ENCODE assay signal across 11 cellular contexts in the genomic region with DNA sequence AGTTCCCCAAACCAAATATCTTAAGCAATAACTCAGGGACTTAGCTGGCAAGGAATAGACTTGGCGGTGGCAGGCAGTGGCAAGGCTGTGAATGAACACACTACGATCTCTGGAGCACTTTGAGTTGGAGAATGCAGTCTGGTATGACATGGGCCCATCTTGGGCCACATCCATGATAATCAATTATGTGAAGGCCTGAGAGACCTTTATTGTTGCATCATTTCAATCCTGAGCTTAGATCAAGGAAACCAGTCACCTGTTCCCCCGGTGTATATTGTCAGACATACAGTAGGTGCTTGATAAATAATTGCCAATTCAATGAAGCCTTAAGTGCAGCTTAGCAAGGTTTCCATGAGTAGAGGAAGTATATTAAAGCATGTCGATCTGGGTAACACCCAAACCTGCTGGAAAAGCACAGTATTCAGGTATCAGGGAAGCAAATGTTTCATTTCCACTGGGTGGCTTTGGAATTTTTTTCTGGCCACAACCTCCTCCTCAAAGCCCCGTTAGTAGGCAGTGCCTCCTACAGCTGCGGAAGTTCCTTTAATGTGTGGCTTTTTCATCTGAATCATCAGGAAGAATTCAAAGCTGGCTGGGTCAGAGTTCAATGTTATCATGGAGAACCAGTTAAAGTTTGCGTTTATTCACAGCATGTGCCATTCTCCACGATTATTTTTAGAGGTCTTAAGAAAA. TPM values are rescaled to one million over a fixed set of nuclear protein-coding genes. Genes with fewer than 3 reads are reported as not detected.
A peak's percentile ranks its signal among the peaks of the same experiment; 100 is the strongest.
DNase-seq lines count a peak whose midpoint lies in the region; ATAC-seq and TF ChIP-seq lines count a peak whose summit lies in the region.
"Had no signal": no experiment of that assay in that cellular context is flagged by ENCODE, and none has a peak within 500 bp of the region (broad histone marks: within the 10 kb centered on the region; RNA-seq: fewer than 3 reads in every experiment).

No MANE protein-coding gene starts in this region.

- no peaks in the 10 kb centered on the region for H3K9me3 Mint-ChIP-seq in activated CD8-positive, alpha-beta T cell treated with anti-CD3 and anti-CD28 coated beads, Interleukin-2, amount 10 ng/mL, durations not matched to agents 7 days and 5 days (ENCODE audit: insufficient read depth)

- H3K4me3 Mint-ChIP-seq in activated CD8-positive, alpha-beta T cell treated with anti-CD3 and anti-CD28 coated beads, Interleukin-2, amount 10 ng/mL, durations not matched to agents 7 days and 5 days: peak overlapping the region; percentile 38

- H3K4me3 ChIP-seq in left lung (no peak overlapping the region), coronary artery (no peak overlapping the region)
- H3K4me3 ChIP-seq: Peyer's patch, psoas muscle had no signal

- no peaks in the 10 kb centered on the region for H3K27me3 ChIP-seq in left lung
- H3K27me3 ChIP-seq: Peyer's patch had no signal

- H3K27ac Mint-ChIP-seq in activated CD8-positive, alpha-beta T cell treated with anti-CD3 and anti-CD28 coated beads, Interleukin-2, amount 10 ng/mL, durations not matched to agents 7 days and 5 days: peak overlapping the region; percentile 77

- DNase-seq in AG20443 (ENCODE audit: low spot score) (peak; percentile 68), HS-27A (ENCODE audit: low read depth) (peak; percentile 66), left lung (no peak), coronary artery (ENCODE audit: low spot score) (no peak), NAMALWA (ENCODE audit: low spot score) (no peak)
- DNase-seq in activated CD8-positive, alpha-beta T cell treated with anti-CD3 and anti-CD28 coated beads, Interleukin-2, amount 10 ng/mL, durations not matched to agents 7 days and 5 days: peak; percentile 19
- no peak for DNase-seq in stimulated activated CD4-positive, alpha-beta T cell treated with anti-CD3 and anti-CD28 coated beads, Interleukin-1b, Interleukin-23, amount 100 ng/mL, for 48 hours
- DNase-seq: cortex of kidney, Peyer's patch, psoas muscle had no signal

- no peak for ATAC-seq in activated CD8-positive, alpha-beta T cell treated with anti-CD3 and anti-CD28 coated beads, Interleukin-2, amount 10 ng/mL, durations not matched to agents 7 days and 5 days
- peak; percentile 17 for ATAC-seq in left lung
- no peak for ATAC-seq in GM18870 (IDR thresholded peaks at IDR 0.05; ENCODE audit: unreplicated experiment)
- ATAC-seq: psoas muscle had no signal

- no peak for TF ChIP-seq CTCF in left lung (IDR thresholded peaks at IDR 0.05)
- no peak for TF ChIP-seq CTCF in coronary artery (IDR thresholded peaks at IDR 0.05)

- no peaks in the 10 kb centered on the region for H3K27me3 Mint-ChIP-seq in activated CD8-positive, alpha-beta T cell treated with anti-CD3 and anti-CD28 coated beads, Interleukin-2, amount 10 ng/mL, durations not matched to agents 7 days and 5 days (ENCODE audit: low read depth)

- H3K36me3 Mint-ChIP-seq in activated CD8-positive, alpha-beta T cell treated with anti-CD3 and anti-CD28 coated beads, Interleukin-2, amount 10 ng/mL, durations not matched to agents 7 days and 5 days (ENCODE audit: low read depth): peaks cover 58% of the 10 kb centered on the region

- H3K4me1 Mint-ChIP-seq in activated CD8-positive, alpha-beta T cell treated with anti-CD3 and anti-CD28 coated beads, Interleukin-2, amount 10 ng/mL, durations not matched to agents 7 days and 5 days (ENCODE audit: low read depth): peaks cover 69% of the 10 kb centered on the region

- no peaks in the 10 kb centered on the region for H3K9me3 ChIP-seq in left lung
- H3K9me3 ChIP-seq: Peyer's patch, psoas muscle had no signal

- peaks cover 18 to 89% of the 10 kb centered on the region in 2 donors for H3K4me1 ChIP-seq in left lung
- H3K4me1 ChIP-seq: psoas muscle had no signal

- H3K36me3 ChIP-seq in left lung: no peaks in the 10 kb centered on the region
- H3K36me3 ChIP-seq: Peyer's patch had no signal

- intact Hi-C loops in left lung (cut with DNase I): no loop called here

- CTCF ChIA-PET in activated CD8-positive, alpha-beta T cell treated with anti-CD3 and anti-CD28 coated beads, Interleukin-2, amount 10 ng/mL, durations not matched to agents 7 days and 5 days (lab: Charles Lee): interaction anchor here (0.6 to 5.4 kb wide), 5 partner anchors 10 to 44 kb away, joined by 3 to 29 read pairs (median 4); partner anchors contain the start of gene CASS4

- POLR2A ChIA-PET in activated CD8-positive, alpha-beta T cell treated with anti-CD3 and anti-CD28 coated beads, Interleukin-2, amount 10 ng/mL, durations not matched to agents 7 days and 5 days (lab: Charles Lee): interaction anchor here (0.9 to 2.6 kb wide), 2 partner anchors 10 to 30 kb away, joined by 4 to 11 read pairs; partner anchors contain the start of genes AURKA, CASS4 and CSTF1

- peak overlapping the region; percentile 62 to 65 for H3K27ac ChIP-seq in left lung
- peak overlapping the region in 1 of 2 donors; percentile 32 for H3K27ac ChIP-seq in coronary artery
- H3K27ac ChIP-seq: Peyer's patch, psoas muscle had no signal

RNA-seq across cellular contexts. Expression of gene CASS4, which starts 10.2 kb away (rescaled TPM):
- total RNA-seq in activated CD8-positive, alpha-beta T cell treated with anti-CD3 and anti-CD28 coated beads, Interleukin-2, amount 10 ng/mL, durations not matched to agents 7 days and 5 days: 10 to 100 TPM; 17.8 to 18.8 TPM
- total RNA-seq in left lung: 10 to 100 TPM; 14.4 to 28.1 TPM

RNA-seq across cellular contexts. Expression of gene CSTF1, which starts 29.8 kb away (rescaled TPM):
- 10 to 100 TPM; 60.5 to 66.3 TPM for total RNA-seq in activated CD8-positive, alpha-beta T cell treated with anti-CD3 and anti-CD28 coated beads, Interleukin-2, amount 10 ng/mL, durations not matched to agents 7 days and 5 days
- total RNA-seq in left lung: 10 to 100 TPM; 30.0 to 34.3 TPM

RNA-seq across cellular contexts. Expression of gene AURKA, which starts 30.3 kb away (rescaled TPM):
- 10 to 100 TPM; 92.7 to 94.2 TPM for total RNA-seq in activated CD8-positive, alpha-beta T cell treated with anti-CD3 and anti-CD28 coated beads, Interleukin-2, amount 10 ng/mL, durations not matched to agents 7 days and 5 days
- total RNA-seq in left lung: 10 to 100 TPM in 1 of 2 donors, 1 to 10 TPM in 1; 3.7 to 22.3 TPM

RNA-seq across cellular contexts. Expression of gene RTF2, which starts 46.1 kb away (rescaled TPM):
- total RNA-seq in activated CD8-positive, alpha-beta T cell treated with anti-CD3 and anti-CD28 coated beads, Interleukin-2, amount 10 ng/mL, durations not matched to agents 7 days and 5 days: 100 to 1,000 TPM; 118 to 125 TPM
- 10 to 100 TPM; 68.2 to 85.1 TPM for total RNA-seq in left lung

Comparison
In these comparisons a context has a peak if more than half of its experiments do, and no peak if none do; other contexts are left out.
1. DNase-seq: peak in AG20443 (single experiment), HS-27A (single experiment) and activated CD8-positive, alpha-beta T cell treated with anti-CD3 and anti-CD28 coated beads, Interleukin-2, amount 10 ng/mL, durations not matched to agents 7 days and 5 days (single experiment); none in left lung (0 of 2), coronary artery (single experiment), NAMALWA (single experiment) and stimulated activated CD4-positive, alpha-beta T cell treated with anti-CD3 and anti-CD28 coated beads, Interleukin-1b, Interleukin-23, amount 100 ng/mL, for 48 hours (single experiment).
2. RNA of gene AURKA, which starts 30.3 kb away (total RNA-seq): 92.7 to 94.2 TPM in activated CD8-positive, alpha-beta T cell treated with anti-CD3 and anti-CD28 coated beads, Interleukin-2, amount 10 ng/mL, durations not matched to agents 7 days and 5 days; 3.7 to 22.3 TPM in left lung; every median in the first group is over 4 times any median in the second.